Comparison of ENCODE assay signal across 2 cellular contexts in the genomic region with DNA sequence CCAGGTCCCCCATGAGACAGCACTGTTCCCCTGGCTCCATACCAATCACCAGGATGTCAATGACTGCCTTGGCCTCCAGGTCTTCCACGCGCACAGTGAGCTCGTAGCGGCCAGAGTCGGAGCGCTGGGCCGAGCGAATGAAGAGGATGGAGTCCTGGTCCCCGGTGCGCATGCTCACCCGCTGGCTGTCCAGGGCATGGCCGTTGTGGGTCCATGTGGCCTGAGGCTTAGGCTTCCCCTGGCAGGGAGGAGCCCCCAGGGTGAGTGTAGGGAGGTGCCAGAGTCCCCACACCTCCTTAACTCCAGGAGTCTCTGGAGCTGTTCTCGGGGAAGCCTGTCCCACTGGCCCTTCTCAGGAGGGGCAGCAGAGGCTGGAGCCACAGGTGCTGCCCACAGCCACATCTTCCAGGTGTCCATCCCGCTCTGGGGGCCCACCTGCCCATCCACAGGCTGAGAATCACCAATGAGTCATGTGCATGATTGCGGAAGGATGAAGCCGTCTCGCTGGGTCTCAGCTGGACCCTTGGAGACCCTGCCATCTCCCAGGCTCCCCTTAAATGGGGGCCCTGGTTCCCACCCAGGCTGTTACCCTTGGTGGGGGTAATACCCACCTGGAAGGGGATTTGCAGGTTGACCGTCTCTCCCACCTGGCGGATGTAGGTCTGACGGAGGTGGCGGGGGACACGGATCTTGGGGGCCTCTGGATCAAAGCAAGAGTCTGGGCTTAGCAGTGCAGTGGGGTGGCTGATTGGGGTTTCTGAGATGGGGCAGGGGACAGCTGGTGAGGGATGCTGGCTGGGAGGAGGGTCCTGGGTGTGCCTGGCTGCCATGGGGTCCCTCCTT.
TF ChIP-seq lines count a peak whose summit lies in the region.

No MANE protein-coding gene starts in this region.

TF ChIP-seq in IMR-90, 13 proteins besides CTCF, POLR2A, EP300 and RAD21:
- TF ChIP-seq USF2 (IDR thresholded peaks at IDR 0.05; ENCODE audit: low read depth, low read length) = no peak
- TF ChIP-seq MXI1 (IDR thresholded peaks at IDR 0.05; ENCODE audit: borderline replicate concordance, low read depth, low read length) = no peak

TF ChIP-seq in H1, 55 proteins besides CTCF, POLR2A, EP300 and RAD21:
- no peak for TF ChIP-seq ZNF274 (IDR thresholded peaks at IDR 0.05; ENCODE audit: borderline replicate concordance, extremely low read depth, low read length)
- TF ChIP-seq CHD2 (IDR thresholded peaks at IDR 0.05; ENCODE audit: low read length) = no peak
- no peak for TF ChIP-seq FOSL1 (IDR thresholded peaks at IDR 0.05; ENCODE audit: insufficient read depth, low read depth, low read length)
- TF ChIP-seq GABPA (IDR thresholded peaks at IDR 0.05; ENCODE audit: borderline replicate concordance, insufficient read depth, low read length) = no peak
- no peak for TF ChIP-seq RXRA (IDR thresholded peaks at IDR 0.05; ENCODE audit: insufficient read depth, low read depth, low read length)
- TF ChIP-seq BCL11A (IDR thresholded peaks at IDR 0.05; ENCODE audit: low read depth in 2 of 2, low read length in 2 of 2) = no peak
- TF ChIP-seq JUND (IDR thresholded peaks at IDR 0.05; ENCODE audit: low read length) = no peak
- no peak for TF ChIP-seq BRCA1 (IDR thresholded peaks at IDR 0.05; ENCODE audit: low read depth, low read length)
- no peak for TF ChIP-seq SRF (IDR thresholded peaks at IDR 0.05; ENCODE audit: low read depth, low read length)
- no peak for TF ChIP-seq RBBP5 (IDR thresholded peaks at IDR 0.05; ENCODE audit: borderline replicate concordance, low read depth, low read length)
- TF ChIP-seq NRF1 (IDR thresholded peaks at IDR 0.05; ENCODE audit: low read depth, low read length) = no peak
- TF ChIP-seq NANOG (IDR thresholded peaks at IDR 0.05; ENCODE audit: insufficient read depth, low read depth, low read length, poor library complexity, severe bottlenecking) = no peak
- TF ChIP-seq KDM4A (IDR thresholded peaks at IDR 0.05; ENCODE audit: low read depth, low read length, severe bottlenecking) = no peak
- TF ChIP-seq SP1 (IDR thresholded peaks at IDR 0.05; ENCODE audit: low read depth, low read length) = no peak
- TF ChIP-seq TEAD4 (IDR thresholded peaks at IDR 0.05; ENCODE audit: low read depth, low read length) = no peak
- no peak for TF ChIP-seq HDAC2 (IDR thresholded peaks at IDR 0.05; ENCODE audit: borderline replicate concordance in 1 of 2, low read depth in 2 of 2, low read length in 2 of 2)
